In genomic region chr10:3429651-3430050, GRCh38 we compare ENCODE assay signal across 23 cellular contexts.
"Had no signal": no experiment of that assay in that cellular context is flagged by ENCODE, and none has a peak within 500 bp of the region (broad histone marks: within the 10 kb centered on the region; RNA-seq: fewer than 3 reads in every experiment).

No MANE protein-coding gene starts in this region.

- H3K79me2 ChIP-seq: parathyroid adenoma had no signal

- H3K27me3 ChIP-seq: gastrocnemius medialis, spleen, tibial nerve had no signal

- H2AFZ ChIP-seq: parathyroid adenoma had no signal

- H3K36me3 ChIP-seq: gastrocnemius medialis, spleen, tibial nerve, WERI-Rb-1 had no signal

- H3K9me3 ChIP-seq: gastrocnemius medialis, psoas muscle, spleen, tibial nerve had no signal

- H3K27me3 Mint-ChIP-seq: central memory CD8-positive, alpha-beta T cell; T-helper 17 cell had no signal

- H3K27ac ChIP-seq: gastrocnemius medialis, parathyroid adenoma, psoas muscle, spleen, tibial nerve, WERI-Rb-1 had no signal

- H3K4me3 ChIP-seq: gastrocnemius medialis, psoas muscle, spleen, tibial nerve had no signal

- ATAC-seq: activated CD4-positive, CD25-positive, alpha-beta regulatory T cell treated with anti-CD3 and anti-CD28 coated beads, Interleukin-2, amount 50 U/mL, for 24 hours; gastrocnemius medialis; natural killer cell; psoas muscle; T-helper 17 cell had no signal

- H3K9ac ChIP-seq: parathyroid adenoma had no signal

- H3K36me3 Mint-ChIP-seq: natural killer cell had no signal

- DNase-seq: activated CD4-positive, alpha-beta T cell treated with anti-CD3 and anti-CD28 coated beads for 48 hours; activated CD4-positive, alpha-beta T cell treated with anti-CD3 and anti-CD28 coated beads, Interleukin-2, amount 50 U/mL, for 48 hours; activated CD8-positive, alpha-beta memory T cell treated with anti-CD3 and anti-CD28 coated beads for 24 hours; activated effector memory CD4-positive, alpha-beta T cell treated with Interleukin-2 at 50 U/mL for 16 hours; activated naive CD4-positive, alpha-beta T cell treated with anti-CD3 and anti-CD28 coated beads for 36 hours; activated naive CD8-positive, alpha-beta T cell treated with anti-CD3 and anti-CD28 coated beads, Interleukin-2, amount 10 ng/mL, durations not matched to agents 7 days and 5 days; amniotic stem cell; dermis blood vessel endothelial cell; effector CD8-positive, alpha-beta T cell; gastrocnemius medialis; hippocampal formation; left cardiac atrium; natural killer cell; psoas muscle; spleen; stimulated activated naive CD4-positive, alpha-beta T cell treated with Interleukin-2 at 50 U/mL for 16 hours; T-helper 17 cell; T1000; WERI-Rb-1 had no signal

- H3K4me3 Mint-ChIP-seq: activated naive CD4-positive, alpha-beta T cell treated with anti-CD3 and anti-CD28 coated beads for 36 hours; activated naive CD8-positive, alpha-beta T cell treated with anti-CD3 and anti-CD28 coated beads, Interleukin-2, amount 10 ng/mL, durations not matched to agents 7 days and 5 days; central memory CD8-positive, alpha-beta T cell; natural killer cell had no signal

- H3K27ac Mint-ChIP-seq: activated naive CD4-positive, alpha-beta T cell treated with anti-CD3 and anti-CD28 coated beads for 36 hours; activated naive CD8-positive, alpha-beta T cell treated with anti-CD3 and anti-CD28 coated beads, Interleukin-2, amount 10 ng/mL, durations not matched to agents 7 days and 5 days; T-helper 17 cell had no signal
